In genomic region chr7:87424075-87424474, GRCh38 we compare ENCODE assay signal across 33 cellular contexts. TPM values are rescaled to one million over a fixed set of nuclear protein-coding genes. Genes with fewer than 3 reads are reported as not detected.
"Had no signal": no experiment of that assay in that cellular context is flagged by ENCODE, and none has a peak within 500 bp of the region (broad histone marks: within the 10 kb centered on the region; RNA-seq: fewer than 3 reads in every experiment).

No MANE protein-coding gene starts in this region.

- FAIRE-seq: bronchial epithelial cell, TTC549 had no signal

- H3K4me3 Mint-ChIP-seq: activated CD4-positive, alpha-beta memory T cell treated with anti-CD3 and anti-CD28 coated beads, Interleukin-2, amount 10 ng/mL, durations not matched to agents 7 days and 5 days; activated CD8-positive, alpha-beta memory T cell treated with anti-CD3 and anti-CD28 coated beads, Interleukin-2, amount 10 ng/mL, durations not matched to agents 7 days and 5 days; activated naive CD4-positive, alpha-beta T cell treated with anti-CD3 and anti-CD28 coated beads, Interleukin-2, amount 10 ng/mL, durations not matched to agents 7 days and 5 days; activated naive CD8-positive, alpha-beta T cell; activated naive CD8-positive, alpha-beta T cell treated with anti-CD3 and anti-CD28 coated beads, Interleukin-2, amount 50 U/mL, for 24 hours; brain; WTC11 had no signal

- H3K4me2 ChIP-seq: KMS-11 had no signal

- H3K4me1 Mint-ChIP-seq: activated CD4-positive, alpha-beta memory T cell treated with anti-CD3 and anti-CD28 coated beads, Interleukin-2, amount 10 ng/mL, durations not matched to agents 7 days and 5 days; activated CD8-positive, alpha-beta memory T cell treated with anti-CD3 and anti-CD28 coated beads, Interleukin-2, amount 10 ng/mL, durations not matched to agents 7 days and 5 days; activated naive CD4-positive, alpha-beta T cell treated with anti-CD3 and anti-CD28 coated beads, Interleukin-2, amount 10 ng/mL, durations not matched to agents 7 days and 5 days; activated naive CD8-positive, alpha-beta T cell treated with anti-CD3 and anti-CD28 coated beads, Interleukin-2, amount 50 U/mL, for 24 hours; brain had no signal

- H3K36me3 Mint-ChIP-seq: activated CD8-positive, alpha-beta memory T cell treated with anti-CD3 and anti-CD28 coated beads, Interleukin-2, amount 10 ng/mL, durations not matched to agents 7 days and 5 days; activated naive CD4-positive, alpha-beta T cell treated with anti-CD3 and anti-CD28 coated beads, Interleukin-2, amount 10 ng/mL, durations not matched to agents 7 days and 5 days; activated naive CD8-positive, alpha-beta T cell; brain; WTC11 had no signal

- ATAC-seq: activated CD4-positive, CD25-positive, alpha-beta regulatory T cell treated with anti-CD3 and anti-CD28 coated beads, Interleukin-2, amount 50 U/mL, for 24 hours; activated CD8-positive, alpha-beta memory T cell treated with anti-CD3 and anti-CD28 coated beads, Interleukin-2, amount 10 ng/mL, durations not matched to agents 7 days and 5 days; activated naive CD8-positive, alpha-beta T cell treated with anti-CD3 and anti-CD28 coated beads, Interleukin-2, amount 50 U/mL, for 24 hours; WTC11 had no signal

- H3K27ac Mint-ChIP-seq: activated CD4-positive, alpha-beta memory T cell treated with anti-CD3 and anti-CD28 coated beads, Interleukin-2, amount 10 ng/mL, durations not matched to agents 7 days and 5 days; activated CD8-positive, alpha-beta memory T cell treated with anti-CD3 and anti-CD28 coated beads, Interleukin-2, amount 10 ng/mL, durations not matched to agents 7 days and 5 days; activated naive CD4-positive, alpha-beta T cell treated with anti-CD3 and anti-CD28 coated beads, Interleukin-2, amount 10 ng/mL, durations not matched to agents 7 days and 5 days; activated naive CD8-positive, alpha-beta T cell; activated naive CD8-positive, alpha-beta T cell treated with anti-CD3 and anti-CD28 coated beads, Interleukin-2, amount 50 U/mL, for 24 hours; brain; WTC11 had no signal

- H3K9ac ChIP-seq: KMS-11 had no signal

- H3K9me3 Mint-ChIP-seq: activated CD4-positive, alpha-beta memory T cell treated with anti-CD3 and anti-CD28 coated beads, Interleukin-2, amount 10 ng/mL, durations not matched to agents 7 days and 5 days; activated naive CD4-positive, alpha-beta T cell treated with anti-CD3 and anti-CD28 coated beads, Interleukin-2, amount 10 ng/mL, durations not matched to agents 7 days and 5 days; activated naive CD8-positive, alpha-beta T cell treated with anti-CD3 and anti-CD28 coated beads, Interleukin-2, amount 50 U/mL, for 24 hours; brain had no signal

- H3K27ac ChIP-seq: KMS-11 had no signal

- DNase-seq: activated CD4-positive, alpha-beta memory T cell treated with anti-CD3 and anti-CD28 coated beads, Interleukin-2, amount 10 ng/mL, durations not matched to agents 7 days and 5 days; activated CD4-positive, alpha-beta T cell treated with anti-CD3 and anti-CD28 coated beads for 4 hours; activated CD8-positive, alpha-beta memory T cell treated with anti-CD3 and anti-CD28 coated beads for 24 hours; activated CD8-positive, alpha-beta memory T cell treated with anti-CD3 and anti-CD28 coated beads, Interleukin-2, amount 10 ng/mL, durations not matched to agents 7 days and 5 days; activated CD8-positive, alpha-beta memory T cell treated with anti-CD3 and anti-CD28 coated beads, Interleukin-2, amount 50 U/mL, for 48 hours; activated effector memory CD4-positive, alpha-beta T cell treated with Interleukin-2 at 50 U/mL for 16 hours; activated naive CD4-positive, alpha-beta T cell treated with anti-CD3 and anti-CD28 coated beads, Interleukin-2, amount 10 ng/mL, durations not matched to agents 7 days and 5 days; activated naive CD8-positive, alpha-beta T cell treated with anti-CD3 and anti-CD28 coated beads, Interleukin-2, amount 50 U/mL, for 24 hours; activated T-cell treated with anti-CD3 and anti-CD28 coated beads, Interleukin-2, amount 50 U/mL, for 48 hours; anterior cingulate cortex; caudate nucleus; cerebellar nuclear complex; NCI-H1048; NCI-H1105 treated with DMSO at 0.1 percent for 48 hours; NCI-H1436; NCI-H1694; NCI-H2081 treated with DMSO at 0.1 percent for 48 hours; NCI-H226; NCI-H446 treated with DMSO at 0.1 percent for 48 hours; NCI-H69; Right ventricle myocardium superior; SW 1271; T-helper 1 cell; T1000 had no signal

RNA-seq across cellular contexts. Expression of gene ABCB4, which starts 51.4 kb away (rescaled TPM):
- total RNA-seq: activated CD4-positive, alpha-beta memory T cell treated with anti-CD3 and anti-CD28 coated beads, Interleukin-2, amount 10 ng/mL, durations not matched to agents 7 days and 5 days; bronchial epithelial cell; LHCN-M2; T-helper 2 cell treated with Interferon-gamma antibody and Interleukin-4, amounts not matched to agents 100 ng/mL and 5 ng/mL, for 36 hours had no signal
